Comparison of ENCODE assay signal across 1 cellular context in the genomic region with DNA sequence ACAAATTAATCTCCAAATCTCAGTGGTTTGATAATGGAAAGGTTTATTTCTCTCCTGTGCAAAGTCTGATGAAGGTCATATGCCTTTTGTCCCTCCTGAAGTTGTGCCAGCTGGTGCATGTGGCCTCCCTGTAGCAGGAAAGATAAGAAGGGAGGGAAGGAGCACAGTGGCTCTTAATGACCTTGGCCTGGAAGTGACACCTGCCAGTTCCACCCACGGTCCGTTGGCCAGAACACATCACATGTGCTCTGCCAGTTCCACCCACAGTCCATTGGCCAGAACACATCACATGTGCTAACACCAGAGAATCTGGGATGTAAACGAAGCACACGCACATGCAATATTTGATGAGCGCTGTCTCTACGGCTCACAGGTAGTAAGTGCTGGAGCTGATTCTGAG.
A peak's percentile ranks its signal among the peaks of the same experiment; 100 is the strongest.
TF ChIP-seq lines count a peak whose summit lies in the region.

No MANE protein-coding gene starts in this region.

TF ChIP-seq in GM12878, 131 proteins besides CTCF, POLR2A, EP300 and RAD21 (continued from another document):
- TF ChIP-seq, protein P1, sequence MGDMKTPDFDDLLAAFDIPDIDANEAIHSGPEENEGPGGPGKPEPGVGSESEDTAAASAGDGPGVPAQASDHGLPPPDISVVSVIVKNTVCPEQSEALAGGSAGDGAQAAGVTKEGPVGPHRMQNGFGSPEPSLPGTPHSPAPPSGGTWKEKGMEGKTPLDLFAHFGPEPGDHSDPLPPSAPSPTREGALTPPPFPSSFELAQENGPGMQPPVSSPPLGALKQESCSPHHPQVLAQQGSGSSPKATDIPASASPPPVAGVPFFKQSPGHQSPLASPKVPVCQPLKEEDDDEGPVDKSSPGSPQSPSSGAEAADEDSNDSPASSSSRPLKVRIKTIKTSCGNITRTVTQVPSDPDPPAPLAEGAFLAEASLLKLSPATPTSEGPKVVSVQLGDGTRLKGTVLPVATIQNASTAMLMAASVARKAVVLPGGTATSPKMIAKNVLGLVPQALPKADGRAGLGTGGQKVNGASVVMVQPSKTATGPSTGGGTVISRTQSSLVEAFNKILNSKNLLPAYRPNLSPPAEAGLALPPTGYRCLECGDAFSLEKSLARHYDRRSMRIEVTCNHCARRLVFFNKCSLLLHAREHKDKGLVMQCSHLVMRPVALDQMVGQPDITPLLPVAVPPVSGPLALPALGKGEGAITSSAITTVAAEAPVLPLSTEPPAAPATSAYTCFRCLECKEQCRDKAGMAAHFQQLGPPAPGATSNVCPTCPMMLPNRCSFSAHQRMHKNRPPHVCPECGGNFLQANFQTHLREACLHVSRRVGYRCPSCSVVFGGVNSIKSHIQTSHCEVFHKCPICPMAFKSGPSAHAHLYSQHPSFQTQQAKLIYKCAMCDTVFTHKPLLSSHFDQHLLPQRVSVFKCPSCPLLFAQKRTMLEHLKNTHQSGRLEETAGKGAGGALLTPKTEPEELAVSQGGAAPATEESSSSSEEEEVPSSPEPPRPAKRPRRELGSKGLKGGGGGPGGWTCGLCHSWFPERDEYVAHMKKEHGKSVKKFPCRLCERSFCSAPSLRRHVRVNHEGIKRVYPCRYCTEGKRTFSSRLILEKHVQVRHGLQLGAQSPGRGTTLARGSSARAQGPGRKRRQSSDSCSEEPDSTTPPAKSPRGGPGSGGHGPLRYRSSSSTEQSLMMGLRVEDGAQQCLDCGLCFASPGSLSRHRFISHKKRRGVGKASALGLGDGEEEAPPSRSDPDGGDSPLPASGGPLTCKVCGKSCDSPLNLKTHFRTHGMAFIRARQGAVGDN (IDR thresholded peaks at IDR 0.05), result peak; percentile 46
TF ChIP-seq in GM12878: peak in this region for 4.
